10 cellular contexts compared by ENCODE assay signal in the genomic region with DNA sequence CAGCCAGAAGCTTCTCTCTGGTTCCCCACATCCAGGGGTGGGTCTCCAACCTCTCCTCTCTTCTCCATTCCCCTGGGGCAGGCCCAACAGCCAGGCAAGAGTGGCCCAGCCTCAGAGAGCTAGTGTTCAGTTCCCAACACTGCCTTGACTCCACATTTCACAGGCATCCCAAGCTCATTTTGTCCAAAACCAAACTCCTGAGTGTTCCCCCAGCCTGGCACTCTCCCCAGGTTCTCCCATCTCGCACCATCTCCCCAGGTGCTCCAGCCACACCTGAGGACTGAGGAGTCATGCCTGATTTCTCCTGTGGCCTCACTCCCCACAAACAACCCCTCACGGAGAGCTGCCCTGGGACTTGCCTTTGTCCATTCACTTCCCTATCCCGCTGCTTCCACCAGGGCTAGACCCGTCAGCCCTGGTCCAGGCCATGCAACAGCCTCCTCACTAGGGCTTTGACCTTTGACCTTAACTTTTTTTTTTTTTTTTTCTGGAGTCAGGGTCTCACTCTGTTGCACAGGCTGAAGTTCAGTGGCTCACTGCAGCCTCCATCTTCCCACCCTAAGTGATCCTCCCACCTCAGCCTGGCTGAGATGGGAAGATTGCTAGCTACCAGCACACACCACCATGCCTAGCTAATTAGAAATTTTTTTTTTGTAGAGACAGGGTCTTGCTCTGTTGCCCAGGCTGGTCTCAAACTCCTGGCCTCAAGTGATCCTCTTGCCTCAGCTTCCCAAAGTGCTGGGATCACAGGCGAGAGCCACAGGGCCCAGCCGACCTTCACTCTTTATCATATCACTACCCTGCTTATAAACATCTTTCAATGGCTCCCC. TPM values are rescaled to one million over a fixed set of nuclear protein-coding genes. Genes with fewer than 3 reads are reported as not detected.
DNase-seq lines count a peak whose midpoint lies in the region; ATAC-seq and TF ChIP-seq lines count a peak whose summit lies in the region.
"Had no signal": no experiment of that assay in that cellular context is flagged by ENCODE, and none has a peak within 500 bp of the region (broad histone marks: within the 10 kb centered on the region; RNA-seq: fewer than 3 reads in every experiment).

No MANE protein-coding gene starts in this region.

- DNase-seq in GF-D8 (lab: John Stamatoyannopoulos, UW) (peak; percentile 66), natural killer cell (no peak), NCI-H526 (lab: John Stamatoyannopoulos, UW) (no peak), NCI-H128 (lab: John Stamatoyannopoulos, UW; ENCODE audit: unreplicated experiment) (no peak)
- DNase-seq: brain microvascular endothelial cell had no signal

- no peak for TF ChIP-seq CTCF in natural killer cell (IDR thresholded peaks at IDR 0.05)

- intact Hi-C loops in natural killer cell (cut with micrococcal nuclease), result loop anchor here (1.0 to 2.0 kb wide), 3 partner anchors 7 to 22 kb away; no protein-coding TSS in a partner anchor

- peak; percentile 8 for ATAC-seq in HG03108 (IDR thresholded peaks at IDR 0.05; ENCODE audit: unreplicated experiment)
- ATAC-seq in activated T-helper 17 cell treated with anti-CD3 and anti-CD28 coated beads, Interleukin-2, amount 50 U/mL, for 72 hours (replicated peaks), result no peak
- no peak for ATAC-seq in natural killer cell
- no peak for ATAC-seq in HG03097 (IDR thresholded peaks at IDR 0.05; ENCODE audit: low FRiP score, unreplicated experiment)
- no peak for ATAC-seq in HG02885 (IDR thresholded peaks at IDR 0.05; ENCODE audit: poor library complexity, unreplicated experiment)

- peak overlapping the region; percentile 82 for H3K4me3 Mint-ChIP-seq in activated T-helper 17 cell treated with anti-CD3 and anti-CD28 coated beads, Interleukin-2, amount 50 U/mL, for 72 hours
- peak overlapping the region; percentile 47 for H3K4me3 Mint-ChIP-seq in natural killer cell

- no peaks in the 10 kb centered on the region for H3K27me3 Mint-ChIP-seq in activated T-helper 17 cell treated with anti-CD3 and anti-CD28 coated beads, Interleukin-2, amount 50 U/mL, for 72 hours
- H3K27me3 Mint-ChIP-seq in natural killer cell (ENCODE audit: low read depth in 2 of 2), result no peaks in the 10 kb centered on the region

- peaks cover 53% of the 10 kb centered on the region for H3K4me1 Mint-ChIP-seq in activated T-helper 17 cell treated with anti-CD3 and anti-CD28 coated beads, Interleukin-2, amount 50 U/mL, for 72 hours
- H3K4me1 Mint-ChIP-seq in natural killer cell, result peaks cover 51 to 64% of the 10 kb centered on the region in 2 donors

- H3K36me3 Mint-ChIP-seq in activated T-helper 17 cell treated with anti-CD3 and anti-CD28 coated beads, Interleukin-2, amount 50 U/mL, for 72 hours (ENCODE audit: low read depth), result peaks cover 11% of the 10 kb centered on the region
- no peaks in the 10 kb centered on the region for H3K36me3 Mint-ChIP-seq in natural killer cell

- H3K27ac Mint-ChIP-seq in activated T-helper 17 cell treated with anti-CD3 and anti-CD28 coated beads, Interleukin-2, amount 50 U/mL, for 72 hours, result peak overlapping the region; percentile 99
- H3K27ac Mint-ChIP-seq in natural killer cell, result peak overlapping the region; percentile 97 to 98

- H3K9me3 Mint-ChIP-seq in activated T-helper 17 cell treated with anti-CD3 and anti-CD28 coated beads, Interleukin-2, amount 50 U/mL, for 72 hours, result no peaks in the 10 kb centered on the region
- no peaks in the 10 kb centered on the region for H3K9me3 Mint-ChIP-seq in natural killer cell

RNA-seq across cellular contexts. Expression of a gene that starts 3.9 kb away (rescaled TPM):
- 100 to 1,000 TPM; 176 to 316 TPM for total RNA-seq in activated T-helper 17 cell treated with anti-CD3 and anti-CD28 coated beads, Interleukin-2, amount 50 U/mL, for 72 hours
- total RNA-seq in natural killer cell, result 100 to 1,000 TPM; 282 to 334 (median 287) TPM

RNA-seq across cellular contexts. Expression of a gene that starts 29.3 kb away (rescaled TPM):
- total RNA-seq in activated T-helper 17 cell treated with anti-CD3 and anti-CD28 coated beads, Interleukin-2, amount 50 U/mL, for 72 hours, result not detected
- total RNA-seq in natural killer cell, result not detected
- total RNA-seq: NCI-H460 had no signal

RNA-seq across cellular contexts. Expression of a gene that starts 34.7 kb away (rescaled TPM):
- 1 to 10 TPM in 1 of 2 donors, under 1 TPM in 1; 0.82 to 1.6 TPM for total RNA-seq in activated T-helper 17 cell treated with anti-CD3 and anti-CD28 coated beads, Interleukin-2, amount 50 U/mL, for 72 hours
- total RNA-seq in natural killer cell, result 1 to 10 TPM in 1 of 3 donors, under 1 TPM in 2; 0.72 to 1.1 (median 0.94) TPM
- total RNA-seq: NCI-H460 had no signal

RNA-seq across cellular contexts. Expression of a gene that starts 48.4 kb away (rescaled TPM):
- total RNA-seq in activated T-helper 17 cell treated with anti-CD3 and anti-CD28 coated beads, Interleukin-2, amount 50 U/mL, for 72 hours, result under 1 TPM; 0.15 to 0.19 TPM
- under 1 TPM in 2 of 3 donors, not detected in 1; 0.16 to 0.93 TPM for total RNA-seq in natural killer cell

RNA-seq across cellular contexts. Expression of a gene that starts 52.7 kb away (rescaled TPM):
- 10 to 100 TPM in 1 of 2 donors, 1 to 10 TPM in 1; 3.3 to 11.4 TPM for total RNA-seq in activated T-helper 17 cell treated with anti-CD3 and anti-CD28 coated beads, Interleukin-2, amount 50 U/mL, for 72 hours
- total RNA-seq in natural killer cell, result under 1 TPM in 1 of 3 donors, not detected in 2; 0.33 TPM
- total RNA-seq: NCI-H460 had no signal
